ENCODE assay signal across 8 cellular contexts in the genomic region with DNA sequence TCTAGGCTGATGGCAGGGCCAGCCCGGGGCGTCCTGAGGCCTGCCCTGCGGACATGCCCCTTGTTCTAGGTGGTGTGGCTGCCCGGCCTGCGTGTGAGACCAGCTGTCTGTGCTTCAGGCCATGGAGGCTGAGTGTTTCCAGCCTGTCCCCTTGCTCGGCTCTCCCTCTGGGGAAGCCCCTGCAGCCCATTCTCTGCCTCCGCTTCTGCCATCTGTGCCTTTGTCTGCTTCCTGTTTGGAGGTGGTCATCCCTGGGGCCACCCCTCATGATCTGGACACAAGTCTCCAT.
DNase-seq lines count a peak whose midpoint lies in the region; ATAC-seq and TF ChIP-seq lines count a peak whose summit lies in the region.

No MANE protein-coding gene starts in this region.

- H3F3A ChIP-seq in smooth muscle cell (ENCODE audit: low read depth): peaks cover 15% of the 10 kb centered on the region

- in situ Hi-C loops in GM13977 (cut with MboI; ENCODE audit: low pct_unique_long_range_greater_than_20kb, low sequenced_read_pairs, unreplicated experiment): loop anchor here (10.0 to 25.0 kb wide), 2 partner anchors 169 to 687 kb away; no protein-coding TSS in a partner anchor

- H3K36me3 ChIP-seq in smooth muscle cell (ENCODE audit: low read depth): no peaks in the 10 kb centered on the region

- H3K36me3 Mint-ChIP-seq in activated naive CD4-positive, alpha-beta T cell treated with anti-CD3 and anti-CD28 coated beads for 36 hours (ENCODE audit: low read depth): no peaks in the 10 kb centered on the region
- H3K36me3 Mint-ChIP-seq in dendritic cell treated with granulocyte-macrophage colony-stimulating factor and Interleukin-4, amounts not matched to agents 40 ng/mL and 50 ng/mL, for 4 days (ENCODE audit: low read depth): peaks cover 66% of the 10 kb centered on the region

- intact Hi-C loops in activated naive CD4-positive, alpha-beta T cell treated with anti-CD3 and anti-CD28 coated beads for 36 hours (cut with micrococcal nuclease): loop anchor here (1.0 to 2.0 kb wide), 3 partner anchors 45 to 147 kb away; no protein-coding TSS in a partner anchor
- intact Hi-C loops in dendritic cell treated with granulocyte-macrophage colony-stimulating factor and Interleukin-4, amounts not matched to agents 40 ng/mL and 50 ng/mL, for 4 days (cut with micrococcal nuclease): loop anchor here (10.0 kb wide), 1 partner anchor 79 kb away; no protein-coding TSS in a partner anchor

- H4K20me1 ChIP-seq in smooth muscle cell (ENCODE audit: low read depth): peaks cover 64% of the 10 kb centered on the region

- H3K27me3 Mint-ChIP-seq in activated naive CD4-positive, alpha-beta T cell treated with anti-CD3 and anti-CD28 coated beads for 36 hours (ENCODE audit: low read depth): no peaks in the 10 kb centered on the region
- H3K27me3 Mint-ChIP-seq in dendritic cell treated with granulocyte-macrophage colony-stimulating factor and Interleukin-4, amounts not matched to agents 40 ng/mL and 50 ng/mL, for 4 days: no peaks in the 10 kb centered on the region

- H3K4me3 ChIP-seq in smooth muscle cell: no peak overlapping the region

- H3K9ac ChIP-seq in smooth muscle cell (ENCODE audit: low read depth): peak overlapping the region; percentile 71

- peaks cover 5% of the 10 kb centered on the region for H3K4me1 ChIP-seq in smooth muscle cell (ENCODE audit: low read depth)

- H3K4me1 Mint-ChIP-seq in activated naive CD4-positive, alpha-beta T cell treated with anti-CD3 and anti-CD28 coated beads for 36 hours (ENCODE audit: low read depth): peaks cover 46% of the 10 kb centered on the region
- peaks cover 99% of the 10 kb centered on the region for H3K4me1 Mint-ChIP-seq in dendritic cell treated with granulocyte-macrophage colony-stimulating factor and Interleukin-4, amounts not matched to agents 40 ng/mL and 50 ng/mL, for 4 days (ENCODE audit: low read depth)

- H3K4me3 Mint-ChIP-seq in activated naive CD4-positive, alpha-beta T cell treated with anti-CD3 and anti-CD28 coated beads for 36 hours: no peak overlapping the region
- peak overlapping the region; percentile 47 for H3K4me3 Mint-ChIP-seq in dendritic cell treated with granulocyte-macrophage colony-stimulating factor and Interleukin-4, amounts not matched to agents 40 ng/mL and 50 ng/mL, for 4 days

- no peak overlapping the region for H2AFZ ChIP-seq in smooth muscle cell (ENCODE audit: low read depth)

- H3K9me3 Mint-ChIP-seq in activated naive CD4-positive, alpha-beta T cell treated with anti-CD3 and anti-CD28 coated beads for 36 hours: no peaks in the 10 kb centered on the region
- H3K9me3 Mint-ChIP-seq in dendritic cell treated with granulocyte-macrophage colony-stimulating factor and Interleukin-4, amounts not matched to agents 40 ng/mL and 50 ng/mL, for 4 days: no peaks in the 10 kb centered on the region

- peaks cover 70% of the 10 kb centered on the region for H3K79me2 ChIP-seq in smooth muscle cell (ENCODE audit: low read depth)

- H3K27ac ChIP-seq in smooth muscle cell (ENCODE audit: low read depth): peak overlapping the region; percentile 98

- 49% methylated on average over 7 of the region's 7 CpGs for WGBS in smooth muscle cell (ENCODE audit: low lambda C conversion rate)

- DNase-seq in activated naive CD4-positive, alpha-beta T cell treated with anti-CD3 and anti-CD28 coated beads for 36 hours: no peak
- no peak for DNase-seq in activated naive CD4-positive, alpha-beta T cell (lab: John Stamatoyannopoulos, UW)
- DNase-seq in smooth muscle cell (lab: John Stamatoyannopoulos, UW; ENCODE audit: unreplicated experiment) (no peak), kidney glomerular epithelial cell (lab: John Stamatoyannopoulos, UW) (no peak), GM13977 (ENCODE audit: low spot score) (no peak)
- no peak for DNase-seq in activated CD4-positive, alpha-beta T cell treated with anti-CD3 and anti-CD28 coated beads for 4 hours

- CTCF ChIA-PET in activated naive CD4-positive, alpha-beta T cell treated with anti-CD3 and anti-CD28 coated beads for 36 hours (lab: Charles Lee): interaction anchor here (1.0 to 2.0 kb wide), 4 partner anchors 49 to 147 kb away, joined by 3 to 8 read pairs (median 3); no protein-coding TSS in a partner anchor

- ATAC-seq in HG03097 (IDR thresholded peaks at IDR 0.05; ENCODE audit: low FRiP score, unreplicated experiment): peak; percentile 6

- TF ChIP-seq CTCF in smooth muscle cell (IDR thresholded peaks at IDR 0.05; ENCODE audit: borderline replicate concordance, insufficient read depth, poor library complexity, severe bottlenecking): no peak
- TF ChIP-seq CTCF in GM13977 (IDR thresholded peaks at IDR 0.05; ENCODE audit: extremely low read depth, insufficient read depth, missing control alignments): no peak

- H3K4me2 ChIP-seq in smooth muscle cell: peak overlapping the region; percentile 23

- peak overlapping the region; percentile 82 for H3K27ac Mint-ChIP-seq in activated naive CD4-positive, alpha-beta T cell treated with anti-CD3 and anti-CD28 coated beads for 36 hours
- H3K27ac Mint-ChIP-seq in dendritic cell treated with granulocyte-macrophage colony-stimulating factor and Interleukin-4, amounts not matched to agents 40 ng/mL and 50 ng/mL, for 4 days: peak overlapping the region; percentile 98

- no peaks in the 10 kb centered on the region for H3K27me3 ChIP-seq in smooth muscle cell (ENCODE audit: low read depth)

- H3K9me3 ChIP-seq in smooth muscle cell (replicated peaks; ENCODE audit: low read depth): no peaks in the 10 kb centered on the region
